24 cellular contexts compared by ENCODE assay signal in the genomic region with DNA sequence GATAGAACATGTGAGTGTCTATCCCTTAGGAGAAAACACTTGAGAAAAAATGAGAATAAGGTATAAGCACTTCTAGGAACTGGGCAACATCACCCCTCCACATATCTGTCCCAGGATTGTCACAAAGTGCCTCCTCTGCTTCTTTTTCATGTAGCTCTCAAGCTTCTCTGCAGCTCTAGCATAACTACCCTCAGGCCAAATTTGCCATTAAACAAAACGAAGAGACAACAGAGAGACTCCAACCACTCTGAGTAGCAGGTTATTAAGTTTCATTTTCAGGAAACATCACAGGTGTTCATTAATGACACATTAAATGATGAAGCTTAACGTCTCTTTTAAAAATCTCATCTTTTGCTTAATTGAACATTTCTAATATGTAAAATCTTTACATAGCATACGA.
"Had no signal": no experiment of that assay in that cellular context is flagged by ENCODE, and none has a peak within 500 bp of the region (broad histone marks: within the 10 kb centered on the region; RNA-seq: fewer than 3 reads in every experiment).

No MANE protein-coding gene starts in this region.

- H3K27ac ChIP-seq: adrenal gland, breast epithelium, coronary artery, lower lobe of right lung, pancreas, right lobe of liver, suprapubic skin, transverse colon, vagina, VCaP had no signal

- H3K4me3 ChIP-seq: adrenal gland, breast epithelium, coronary artery, lower lobe of right lung, pancreas, right lobe of liver, suprapubic skin, transverse colon, vagina had no signal

- H3K4me3 Mint-ChIP-seq: natural killer cell; stimulated activated naive CD8-positive, alpha-beta T cell treated with anti-CD3 and anti-CD28 coated beads, Interleukin-15, Interleukin-2, amounts not matched to agents 100 ng/mL and 50 ng/mL, for 24 hours had no signal

- H3K27ac Mint-ChIP-seq: activated naive CD4-positive, alpha-beta T cell treated with anti-CD3 and anti-CD28 coated beads, Interleukin-2, amount 50 U/mL, for 72 hours; natural killer cell; stimulated activated naive CD8-positive, alpha-beta T cell treated with anti-CD3 and anti-CD28 coated beads, Interleukin-15, Interleukin-2, amounts not matched to agents 100 ng/mL and 50 ng/mL, for 24 hours had no signal

- H3K9me3 ChIP-seq: adrenal gland, breast epithelium, lower lobe of right lung, pancreas, right lobe of liver, suprapubic skin, transverse colon, vagina had no signal

- H3K27me3 ChIP-seq: adrenal gland, breast epithelium, pancreas, right lobe of liver, suprapubic skin, transverse colon, vagina had no signal

- H3K36me3 ChIP-seq: adrenal gland, breast epithelium, lower lobe of right lung, pancreas, right lobe of liver, suprapubic skin, transverse colon, vagina had no signal

- H3K27me3 Mint-ChIP-seq: stimulated activated naive CD8-positive, alpha-beta T cell treated with anti-CD3 and anti-CD28 coated beads, Interleukin-15, Interleukin-2, amounts not matched to agents 100 ng/mL and 50 ng/mL, for 24 hours had no signal

- H3K36me3 Mint-ChIP-seq: activated naive CD4-positive, alpha-beta T cell treated with anti-CD3 and anti-CD28 coated beads, Interleukin-2, amount 50 U/mL, for 72 hours; natural killer cell had no signal

- DNase-seq: activated CD4-positive, alpha-beta T cell treated with anti-CD3 and anti-CD28 coated beads for 1 hour; activated CD4-positive, alpha-beta T cell treated with anti-CD3 and anti-CD28 coated beads, Interleukin-2, amount 50 U/mL, for 4 hours; activated gamma-delta T cell; adrenal gland; erythroblast; foreskin melanocyte; hypothalamus; islet precursor cell; left colon; lower lobe of right lung; natural killer cell; pancreas; right lobe of liver; small intestine; stimulated activated CD4-positive, alpha-beta T cell treated with anti-CD3 and anti-CD28 coated beads, Interleukin-15, amount 100 ng/mL, for 24 hours; stimulated activated CD4-positive, alpha-beta T cell treated with anti-CD3 and anti-CD28 coated beads, Interleukin-2, amount 100 ng/mL, for 48 hours; transverse colon had no signal

- H3K4me1 Mint-ChIP-seq: natural killer cell had no signal

- ATAC-seq: activated naive CD4-positive, alpha-beta T cell treated with anti-CD3 and anti-CD28 coated beads, Interleukin-2, amount 50 U/mL, for 72 hours; left colon; lower lobe of right lung; natural killer cell; pancreas; right lobe of liver had no signal

- H3K4me1 ChIP-seq: adrenal gland, breast epithelium, lower lobe of right lung, pancreas, right lobe of liver, suprapubic skin, transverse colon, vagina had no signal
